ENCODE assay signal across 7 cellular contexts in the genomic region with DNA sequence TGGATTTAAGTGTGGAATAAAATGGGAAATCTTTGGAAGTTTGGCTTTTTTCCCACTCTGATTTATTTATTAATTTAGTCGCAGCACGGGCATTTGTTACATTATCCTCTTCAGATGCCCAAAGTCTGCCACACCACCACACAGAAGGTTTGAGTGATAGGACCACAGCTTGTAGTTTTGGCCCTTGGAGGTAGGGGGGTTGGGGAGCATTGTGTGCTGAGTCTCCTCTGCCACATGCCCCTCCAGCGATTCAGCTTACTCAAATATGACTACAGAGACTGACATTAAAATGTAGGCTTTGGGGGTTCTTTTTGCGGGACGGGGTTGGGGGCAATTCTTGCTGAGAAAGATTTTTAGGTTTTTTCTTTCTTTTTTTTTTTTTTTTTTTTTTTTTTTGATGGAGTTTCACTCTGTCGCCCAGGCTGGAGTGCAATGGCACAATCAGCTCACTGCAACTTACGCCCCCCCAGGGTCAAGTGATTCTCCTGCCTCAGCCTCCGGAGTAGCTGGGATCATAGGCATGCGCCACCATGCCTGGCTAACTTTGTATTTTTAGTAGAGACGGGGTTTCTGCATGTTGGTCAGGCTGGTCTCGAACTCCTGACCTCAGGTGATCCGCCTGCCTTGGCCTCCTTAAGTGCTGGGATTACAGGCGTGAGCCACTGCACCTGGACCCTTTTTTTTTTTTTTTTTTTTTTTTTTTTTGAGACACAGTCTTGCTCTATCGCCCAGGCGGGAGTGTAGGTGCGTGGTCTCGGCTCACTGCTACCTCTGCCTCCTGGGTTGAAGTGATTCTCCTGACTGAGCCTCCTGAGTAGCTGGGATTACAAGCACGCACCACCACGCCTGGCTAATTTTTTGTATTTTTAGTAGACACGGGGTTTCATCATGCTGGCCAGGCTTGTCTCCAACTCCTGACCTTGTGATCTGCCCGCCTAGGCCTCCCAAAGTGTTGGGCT. TPM values are rescaled to one million over a fixed set of nuclear protein-coding genes. Genes with fewer than 3 reads are reported as not detected.
A peak's percentile ranks its signal among the peaks of the same experiment; 100 is the strongest.
DNase-seq lines count a peak whose midpoint lies in the region; TF ChIP-seq lines count a peak whose summit lies in the region.
"Not testable (repeated sequence)": the region's sequence is repeated elsewhere in the genome, so short reads cannot be mapped to it uniquely, and the experiment has no call there.

No MANE protein-coding gene starts in this region.

- H3K4me1 ChIP-seq in DOHH2 (ENCODE audit: control insufficient read depth, low read length) (peaks cover 80% of the 10 kb centered on the region), HEK293 (ENCODE audit: control insufficient read depth, insufficient read depth, low read length) (peaks cover 13% of the 10 kb centered on the region), OCI-LY7 (ENCODE audit: insufficient read depth, low read length, poor library complexity, severe bottlenecking) (peaks cover 49% of the 10 kb centered on the region), sigmoid colon (peaks cover 0 to 72% (median 54%) of the 10 kb centered on the region in 4 donors)
- H3K4me1 ChIP-seq in esophagus (ENCODE audit: control insufficient read depth in 2 of 2, insufficient read depth in 2 of 2, low read length in 1 of 2): not testable (repeated sequence)

- TF ChIP-seq CTCF in DOHH2 (IDR thresholded peaks at IDR 0.05; ENCODE audit: low read depth, low read length, poor library complexity, severe bottlenecking): peak; percentile 31
- not testable (repeated sequence) for TF ChIP-seq CTCF in HEK293 (tag by site-specific recombination; IDR thresholded peaks at IDR 0.05); OCI-LY7 (conservative IDR thresholded peaks at IDR 0.05; ENCODE audit: low read length); sigmoid colon (IDR thresholded peaks at IDR 0.05)

- 57 to 69% methylated on average over 21 of the region's 21 CpGs for WGBS in esophagus, 2 donors
- 77 to 83% methylated on average over 21 of the region's 21 CpGs for WGBS in sigmoid colon, 2 donors

- not testable (repeated sequence) for TF ChIP-seq POLR2A in sigmoid colon (IDR thresholded peaks at IDR 0.05)

- H3K4me3 Mint-ChIP-seq in activated naive CD8-positive, alpha-beta T cell: peak overlapping the region; percentile 30

- CTCF ChIA-PET in HEK293 (lab: Yijun Ruan, JAX): interaction anchor here (0.6 kb wide), 2 partner anchors 19 to 592 kb away, joined by 3 to 4 read pairs; no protein-coding TSS in a partner anchor
- CTCF ChIA-PET in OCI-LY7 (lab: Charles Lee; ENCODE audit: unreplicated experiment): not testable (repeated sequence)

- not testable (repeated sequence) for H2AFZ ChIP-seq in OCI-LY7 (ENCODE audit: low read length)

- H3K4me1 Mint-ChIP-seq in activated naive CD8-positive, alpha-beta T cell (ENCODE audit: low read depth): peaks cover 64% of the 10 kb centered on the region

- intact Hi-C loops in OCI-LY7 (cut with micrococcal nuclease; ENCODE audit: unreplicated experiment): loop anchor here (5.0 to 10.0 kb wide), 2 partner anchors 53 to 195 kb away; no protein-coding TSS in a partner anchor
- intact Hi-C loops in sigmoid colon (cut with DNase I): not testable (repeated sequence)

- H3K9me2 ChIP-seq in DOHH2 (replicated peaks; ENCODE audit: control insufficient read depth, low read length); OCI-LY7 (ENCODE audit: insufficient read depth, low read length): not testable (repeated sequence)

- peaks cover 35% of the 10 kb centered on the region for H3F3A ChIP-seq in DOHH2 (ENCODE audit: control insufficient read depth, insufficient read depth)

- POLR2A ChIA-PET in HEK293 (lab: Yijun Ruan, JAX): not testable (repeated sequence)
- POLR2A ChIA-PET in OCI-LY7 (lab: Charles Lee): interaction anchor here (0.6 to 2.0 kb wide), 5 partner anchors 9 to 1385 kb away, joined by 3 to 11 read pairs (median 3); no protein-coding TSS in a partner anchor

- DNase-seq in OCI-LY7 (ENCODE audit: low spot score) (peak; percentile 81), left kidney (ENCODE audit: low read depth, low spot score) (peak; percentile 72), sigmoid colon (peak; percentile 58)

- not testable (repeated sequence) for H3K27me3 Mint-ChIP-seq in activated naive CD8-positive, alpha-beta T cell

- peak overlapping the region; percentile 61 for H3K27ac Mint-ChIP-seq in activated naive CD8-positive, alpha-beta T cell

- peaks cover 93% of the 10 kb centered on the region for H3K79me2 ChIP-seq in DOHH2 (ENCODE audit: control insufficient read depth, low read length)
- H3K79me2 ChIP-seq in OCI-LY7 (ENCODE audit: insufficient read depth, low read depth, low read length): peaks cover 90% of the 10 kb centered on the region

- not testable (repeated sequence) for H3K27me3 ChIP-seq in DOHH2 (ENCODE audit: control insufficient read depth, low read length); esophagus (ENCODE audit: control insufficient read depth in 1 of 2, insufficient read depth in 2 of 2, low read length in 2 of 2); sigmoid colon

- not testable (repeated sequence) for TF ChIP-seq EP300 in sigmoid colon (IDR thresholded peaks at IDR 0.05)

- not testable (repeated sequence) for H3K9me3 Mint-ChIP-seq in activated naive CD8-positive, alpha-beta T cell (ENCODE audit: low read depth)

- BruUV-seq in OCI-LY7 (replicated peaks; lab: Mats Ljungman, UMichigan): TSS peak; percentile 33

- H3K4me2 ChIP-seq in DOHH2 (ENCODE audit: low read length) (peak overlapping the region; percentile 74), OCI-LY7 (ENCODE audit: low read length) (peak overlapping the region; percentile 88)

- H3K27ac ChIP-seq in DOHH2 (ENCODE audit: low read depth, low read length) (peak overlapping the region; percentile 92), OCI-LY7 (ENCODE audit: low read depth, low read length, poor library complexity, severe bottlenecking) (peak overlapping the region; percentile 98), esophagus (ENCODE audit: low read depth in 2 of 2, low read length in 1 of 2) (peak overlapping the region; percentile 52 to 99), sigmoid colon (peak overlapping the region; percentile 99 to 100 (median 99))
- not testable (repeated sequence) for H3K27ac ChIP-seq in HEK293 (ENCODE audit: extremely low read depth, low read depth, low read length)

- not testable (repeated sequence) for H3K36me3 Mint-ChIP-seq in activated naive CD8-positive, alpha-beta T cell

- H3K36me3 ChIP-seq in DOHH2 (ENCODE audit: control insufficient read depth, low read length) (peaks cover 78% of the 10 kb centered on the region), HEK293 (ENCODE audit: control insufficient read depth in 2 of 2, insufficient read depth in 1 of 2, low read length in 2 of 2) (peaks cover 19% of the 10 kb centered on the region in 2 experiments; a peak in 2 of 3 replicates), OCI-LY7 (ENCODE audit: insufficient read depth, low read length) (peaks cover 58% of the 10 kb centered on the region), sigmoid colon (peaks cover 0 to 25% (median 3%) of the 10 kb centered on the region in 4 donors)
- not testable (repeated sequence) for H3K36me3 ChIP-seq in esophagus (ENCODE audit: control insufficient read depth in 2 of 2, insufficient read depth in 2 of 2, low read length in 1 of 2)

- H3K4me3 ChIP-seq in DOHH2 (ENCODE audit: low read length) (peak overlapping the region; percentile 87), OCI-LY7 (ENCODE audit: low read depth, low read length, poor library complexity, severe bottlenecking) (peak overlapping the region; percentile 98)
- H3K4me3 ChIP-seq in HEK293 (ENCODE audit: low read depth, low read length); esophagus (ENCODE audit: low read depth in 1 of 2, low read length in 2 of 2); sigmoid colon: not testable (repeated sequence)

- peaks cover 17% of the 10 kb centered on the region for H4K20me1 ChIP-seq in DOHH2 (ENCODE audit: control insufficient read depth, insufficient read depth, low read depth, low read length)
- not testable (repeated sequence) for H4K20me1 ChIP-seq in OCI-LY7 (ENCODE audit: insufficient read depth, low read length)

- not testable (repeated sequence) for H3K9me3 ChIP-seq in DOHH2 (ENCODE audit: control insufficient read depth, insufficient read depth, low read length); HEK293 (ENCODE audit: control insufficient read depth, insufficient read depth, low read depth, low read length); OCI-LY7 (ENCODE audit: low read length); esophagus (ENCODE audit: control insufficient read depth in 2 of 2, insufficient read depth in 1 of 2, low read depth in 1 of 2, low read length in 1 of 2); sigmoid colon

TF ChIP-seq in HEK293, 187 proteins besides CTCF, POLR2A, EP300 and RAD21:
- TF ChIP-seq, protein P1, sequence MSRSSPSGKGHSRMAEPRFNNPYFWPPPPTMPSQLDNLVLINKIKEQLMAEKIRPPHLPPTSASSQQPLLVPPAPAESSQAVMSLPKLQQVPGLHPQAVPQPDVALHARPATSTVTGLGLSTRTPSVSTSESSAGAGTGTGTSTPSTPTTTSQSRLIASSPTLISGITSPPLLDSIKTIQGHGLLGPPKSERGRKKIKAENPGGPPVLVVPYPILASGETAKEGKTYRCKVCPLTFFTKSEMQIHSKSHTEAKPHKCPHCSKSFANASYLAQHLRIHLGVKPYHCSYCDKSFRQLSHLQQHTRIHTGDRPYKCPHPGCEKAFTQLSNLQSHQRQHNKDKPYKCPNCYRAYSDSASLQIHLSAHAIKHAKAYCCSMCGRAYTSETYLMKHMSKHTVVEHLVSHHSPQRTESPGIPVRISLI (tag by site-specific recombination; IDR thresholded peaks at IDR 0.05): peak; percentile 77
- TF ChIP-seq ZNF394 (tag by site-specific recombination; IDR thresholded peaks at IDR 0.05; ENCODE audit: borderline replicate concordance): peak; percentile 59; the same call in 1 of the 2 replicates

RNA-seq across cellular contexts. Expression of a gene that starts 4.6 kb away (rescaled TPM):
- 145 and 188 TPM in 2 replicates for total RNA-seq in OCI-LY7 (2014; rRNA removed; shearing (Covaris generic))
- total RNA-seq in OCI-LY7 (2022): 269 and 281 TPM in 2 replicates
- polyA plus RNA-seq in esophagus: 10 to 100 TPM; 33.5 to 40.9 TPM
- total RNA-seq in sigmoid colon: 100 to 1,000 TPM; 113 to 181 (median 142) TPM
- 10 to 100 TPM in 2 of 3 donors, 1 to 10 TPM in 1; 9.6 to 40.0 (median 26.4) TPM for polyA plus RNA-seq in sigmoid colon
